In genomic region chr12:6294533-6295186, GRCh38 we compare ENCODE assay signal across 1 cellular context.
TF ChIP-seq lines count a peak whose summit lies in the region.

No MANE protein-coding gene starts in this region.

TF ChIP-seq in HepG2, 621 proteins besides CTCF, POLR2A, EP300 and RAD21 (continued from another document and continues in another):
- TF ChIP-seq FOXP4 (CRISPR knock-in tag; IDR thresholded peaks at IDR 0.05) (peak; percentile 75), LRRFIP1 (CRISPR knock-in tag; conservative IDR thresholded peaks at IDR 0.05) (no peak), ZNF672 (CRISPR knock-in tag; IDR thresholded peaks at IDR 0.05) (no peak), RBFOX2 (IDR thresholded peaks at IDR 0.05; ENCODE audit: low read depth, low read length) (no peak), LCORL (IDR thresholded peaks at IDR 0.05) (no peak), LCORL (CRISPR knock-in tag; IDR thresholded peaks at IDR 0.05) (peak; percentile 57), MIER3 (CRISPR knock-in tag; IDR thresholded peaks at IDR 0.05; ENCODE audit: borderline replicate concordance) (no peak), ZFP91 (CRISPR knock-in tag; IDR thresholded peaks at IDR 0.05; ENCODE audit: borderline replicate concordance) (no peak), ELF1 (CRISPR knock-in tag; IDR thresholded peaks at IDR 0.05) (no peak), ZBTB7A (CRISPR knock-in tag; IDR thresholded peaks at IDR 0.05) (no peak), FOXO1 (CRISPR knock-in tag; IDR thresholded peaks at IDR 0.05) (peak; percentile 34; the same call in 1 of the 2 replicates), SIX1 (CRISPR knock-in tag; IDR thresholded peaks at IDR 0.05; ENCODE audit: borderline replicate concordance) (peak; percentile 28; the same call in 1 of the 2 replicates), UBTF (CRISPR knock-in tag; IDR thresholded peaks at IDR 0.05) (no peak), MLX (CRISPR knock-in tag; IDR thresholded peaks at IDR 0.05) (no peak), FOXM1 (CRISPR knock-in tag; IDR thresholded peaks at IDR 0.05) (no peak), TFDP2 (CRISPR knock-in tag; IDR thresholded peaks at IDR 0.05) (no peak), ZNF496 (CRISPR knock-in tag; IDR thresholded peaks at IDR 0.05; ENCODE audit: insufficient replicate concordance) (no peak), ZNF777 (CRISPR knock-in tag; IDR thresholded peaks at IDR 0.05) (no peak), MED1 (CRISPR knock-in tag; IDR thresholded peaks at IDR 0.05) (peak; percentile 76), PBX3 (CRISPR knock-in tag; IDR thresholded peaks at IDR 0.05; ENCODE audit: borderline replicate concordance) (no peak), HCFC1 (IDR thresholded peaks at IDR 0.05; ENCODE audit: low read depth, low read length) (no peak), CREBL2 (CRISPR knock-in tag; IDR thresholded peaks at IDR 0.05; ENCODE audit: borderline replicate concordance) (no peak), HMG20B (CRISPR knock-in tag; conservative IDR thresholded peaks at IDR 0.05) (no peak), ZNF616 (CRISPR knock-in tag; IDR thresholded peaks at IDR 0.05; ENCODE audit: low read depth) (no peak), IRF2 (CRISPR knock-in tag; IDR thresholded peaks at IDR 0.05) (no peak), SP1 (IDR thresholded peaks at IDR 0.05) (no peak), SP1 (CRISPR knock-in tag; IDR thresholded peaks at IDR 0.05) (no peak), ZNF383 (CRISPR knock-in tag; IDR thresholded peaks at IDR 0.05; ENCODE audit: borderline replicate concordance) (no peak), RBM39 (IDR thresholded peaks at IDR 0.05; ENCODE audit: low read depth, low read length, poor library complexity, severe bottlenecking) (no peak), NFATC3 (CRISPR knock-in tag; IDR thresholded peaks at IDR 0.05) (no peak), SNAPC2 (CRISPR knock-in tag; IDR thresholded peaks at IDR 0.05) (0 out of 2 replicates have a peak, but pooled peaks have one; percentile 12), NR2F1 (CRISPR knock-in tag; IDR thresholded peaks at IDR 0.05) (peak in 1 of 2 experiments; percentile 33; a peak in 1 of 4 replicates), ZGPAT (CRISPR knock-in tag; IDR thresholded peaks at IDR 0.05) (no peak), HINFP (CRISPR knock-in tag; IDR thresholded peaks at IDR 0.05; ENCODE audit: low read depth) (no peak), GATAD1 (CRISPR knock-in tag; IDR thresholded peaks at IDR 0.05) (no peak), PHF5A (CRISPR knock-in tag; IDR thresholded peaks at IDR 0.05; ENCODE audit: low read depth, unreplicated experiment) (no peak), CCDC6 (CRISPR knock-in tag; IDR thresholded peaks at IDR 0.05) (no peak), ZMYM2 (CRISPR knock-in tag; IDR thresholded peaks at IDR 0.05) (no peak), ZNF12 (CRISPR knock-in tag; IDR thresholded peaks at IDR 0.05) (no peak), ZNF431 (CRISPR knock-in tag; IDR thresholded peaks at IDR 0.05; ENCODE audit: borderline replicate concordance, low read depth) (no peak), ZKSCAN1 (IDR thresholded peaks at IDR 0.05; ENCODE audit: low read length) (no peak), PPARG (CRISPR knock-in tag; conservative IDR thresholded peaks at IDR 0.05) (0 out of 2 replicates have a peak, but pooled peaks have one; percentile 25), ZNF629 (CRISPR knock-in tag; conservative IDR thresholded peaks at IDR 0.05) (no peak), ZNF800 (CRISPR knock-in tag; IDR thresholded peaks at IDR 0.05) (no peak)
